In genomic region chr1:224623310-224623714, GRCh38 we compare ENCODE assay signal across 10 cellular contexts. TPM values are rescaled to one million over a fixed set of nuclear protein-coding genes. Genes with fewer than 3 reads are reported as not detected.
DNase-seq lines count a peak whose midpoint lies in the region; ATAC-seq, FAIRE-seq and TF ChIP-seq lines count a peak whose summit lies in the region.
"Had no signal": no experiment of that assay in that cellular context is flagged by ENCODE, and none has a peak within 500 bp of the region (broad histone marks: within the 10 kb centered on the region; RNA-seq: fewer than 3 reads in every experiment).

No MANE protein-coding gene starts in this region.

- TF ChIP-seq CTCF in mammary epithelial cell (conservative IDR thresholded peaks at IDR 0.05 in 1 of 2, IDR thresholded peaks at IDR 0.05 in 1 of 2; ENCODE audit: extremely low read depth in 1 of 2, insufficient read depth in 1 of 2, low read depth in 1 of 2, low read length in 2 of 2), result no peak
- no peak for TF ChIP-seq CTCF in MCF 10A (IDR thresholded peaks at IDR 0.05; ENCODE audit: unreplicated experiment)
- TF ChIP-seq CTCF in endothelial cell of umbilical vein (IDR thresholded peaks at IDR 0.05; ENCODE audit: extremely low read depth in 1 of 2, insufficient read depth in 1 of 2, low read depth in 1 of 2, low read length in 2 of 2), result no peak
- no peak for TF ChIP-seq CTCF in CD14-positive monocyte (IDR thresholded peaks at IDR 0.05)

- no peaks in the 10 kb centered on the region for H3K36me3 ChIP-seq in mammary epithelial cell (ENCODE audit: insufficient read depth, low read length)
- H3K36me3 ChIP-seq in endothelial cell of umbilical vein (ENCODE audit: control insufficient read depth in 2 of 2, extremely low read depth in 1 of 2, insufficient read depth in 2 of 2, low read length in 2 of 2), result no peaks in the 10 kb centered on the region
- H3K36me3 ChIP-seq: vagina had no signal

- H2AFZ ChIP-seq in mammary epithelial cell (ENCODE audit: low read depth, low read length) (no peak overlapping the region), endothelial cell of umbilical vein (ENCODE audit: low read depth, low read length) (no peak overlapping the region)

- H3K36me3 Mint-ChIP-seq in MCF 10A (ENCODE audit: insufficient read depth, unreplicated experiment) (no peaks in the 10 kb centered on the region), CD14-positive monocyte (no peaks in the 10 kb centered on the region)

- H3K79me2 ChIP-seq in mammary epithelial cell (ENCODE audit: insufficient read depth, low read length), result peaks cover 20% of the 10 kb centered on the region
- H3K79me2 ChIP-seq in endothelial cell of umbilical vein (ENCODE audit: control insufficient read depth, insufficient read depth, low read length), result no peaks in the 10 kb centered on the region

- H3K9me3 ChIP-seq in mammary epithelial cell (replicated peaks; ENCODE audit: insufficient read depth, low read length), result no peaks in the 10 kb centered on the region
- no peaks in the 10 kb centered on the region for H3K9me3 ChIP-seq in endothelial cell of umbilical vein (replicated peaks; ENCODE audit: control insufficient read depth, insufficient read depth, low read length)
- H3K9me3 ChIP-seq: vagina had no signal

- no peak overlapping the region for H3K27ac Mint-ChIP-seq in MCF 10A (ENCODE audit: low read depth, unreplicated experiment)
- no peak overlapping the region for H3K27ac Mint-ChIP-seq in CD14-positive monocyte

- H3K4me1 Mint-ChIP-seq in MCF 10A (ENCODE audit: insufficient read depth, unreplicated experiment) (peaks cover 16% of the 10 kb centered on the region), CD14-positive monocyte (peaks cover 9% of the 10 kb centered on the region)

- H3K4me1 ChIP-seq in mammary epithelial cell (ENCODE audit: insufficient read depth, low read length) (peaks cover 27% of the 10 kb centered on the region), endothelial cell of umbilical vein (ENCODE audit: control insufficient read depth, extremely low read depth, insufficient read depth, low read length) (peaks cover 20% of the 10 kb centered on the region)
- H3K4me1 ChIP-seq: vagina had no signal

- DNase-seq in mammary epithelial cell (peak; percentile 60), MCF 10A (ENCODE audit: unreplicated experiment) (no peak), endothelial cell of umbilical vein (ENCODE audit: low read depth, low spot score) (peak; percentile 40), urothelium cell line (ENCODE audit: low spot score) (peak; percentile 74), CD14-positive monocyte (ENCODE audit: low spot score) (no peak), HuH-7 (ENCODE audit: low spot score) (no peak)
- DNase-seq: NCI-H1436 had no signal

- FAIRE-seq in endothelial cell of umbilical vein (lab: Jason Lieb, UNC) (peak; percentile 69), urothelium cell line (lab: Jason Lieb, UNC) (peak; percentile 77)

- CTCF ChIA-PET in mammary epithelial cell (lab: Charles Lee; ENCODE audit: low non-redundant PET), result no interaction called here
- CTCF ChIA-PET in MCF 10A (lab: Yijun Ruan, JAX), result interaction anchor here (0.6 to 2.0 kb wide), 10 partner anchors 14 to 300 kb away, joined by 3 to 11 read pairs (median 4); no protein-coding TSS in a partner anchor
- CTCF ChIA-PET in endothelial cell of umbilical vein (lab: Charles Lee), result interaction anchor here (1.1 to 2.1 kb wide), 9 partner anchors 9 to 299 kb away, joined by 3 to 7 read pairs (median 5); no protein-coding TSS in a partner anchor

- H4K20me1 ChIP-seq in mammary epithelial cell (ENCODE audit: insufficient read depth, low read length) (no peaks in the 10 kb centered on the region), endothelial cell of umbilical vein (replicated peaks; ENCODE audit: control insufficient read depth, extremely low read depth, insufficient read depth, low read length) (no peaks in the 10 kb centered on the region)

- H3K27ac ChIP-seq in mammary epithelial cell (ENCODE audit: insufficient read depth, low read depth, low read length), result peak overlapping the region; percentile 30
- peak overlapping the region; percentile 50 for H3K27ac ChIP-seq in endothelial cell of umbilical vein (ENCODE audit: insufficient read depth, low read depth, low read length)
- H3K27ac ChIP-seq: vagina had no signal

- H3K4me2 ChIP-seq in mammary epithelial cell (ENCODE audit: insufficient read depth, low read depth, low read length) (peak overlapping the region; percentile 28), endothelial cell of umbilical vein (ENCODE audit: insufficient read depth, low read length) (peak overlapping the region; percentile 19)

- H3K27me3 ChIP-seq in mammary epithelial cell (ENCODE audit: insufficient read depth, low read length) (no peaks in the 10 kb centered on the region), endothelial cell of umbilical vein (ENCODE audit: control insufficient read depth in 2 of 2, insufficient read depth in 2 of 2, low read length in 2 of 2) (peaks cover 16 to 22% of the 10 kb centered on the region in 2 experiments)
- H3K27me3 ChIP-seq: vagina had no signal

- dilution Hi-C loops in mammary epithelial cell (cut with HindIII; ENCODE audit: low sequenced_read_pairs) (no loop called here), endothelial cell of umbilical vein (cut with MboI; ENCODE audit: extremely low pct_ligation_motif_present, low sequenced_read_pairs) (loop anchor here (25.0 kb wide), 1 partner anchor 111 kb away; no protein-coding TSS in a partner anchor)

- H3K9me3 Mint-ChIP-seq in MCF 10A (ENCODE audit: unreplicated experiment) (peaks cover 10% of the 10 kb centered on the region), CD14-positive monocyte (peaks cover 0 to 7% (median 3%) of the 10 kb centered on the region in 7 donors)

- ATAC-seq in SK-N-SH treated with all-trans-retinoic acid at 6 μM for 48 hours (peak; percentile 41), GM21367 (IDR thresholded peaks at IDR 0.05; ENCODE audit: unreplicated experiment) (no peak)

- H3K9ac ChIP-seq in mammary epithelial cell (ENCODE audit: insufficient read depth, low read length), result no peak overlapping the region
- peak overlapping the region; percentile 22 for H3K9ac ChIP-seq in endothelial cell of umbilical vein (replicated peaks; ENCODE audit: extremely low read depth, insufficient read depth, low read length)

- whole genome bisulfite sequencing in mammary epithelial cell (ENCODE audit: low coverage, missing lambda C conversion rate), result 40% methylated on average over 5 of the region's 5 CpGs

- BruUV-seq in mammary epithelial cell (replicated peaks; lab: Mats Ljungman, UMichigan) (no TSS peak), MCF 10A (replicated peaks; lab: Mats Ljungman, UMichigan) (no TSS peak), endothelial cell of umbilical vein (replicated peaks; lab: Mats Ljungman, UMichigan) (no TSS peak)

- intact Hi-C loops in mammary epithelial cell (cut with micrococcal nuclease), result loop anchor here (2.0 kb wide), 1 partner anchor 81 kb away; no protein-coding TSS in a partner anchor
- intact Hi-C loops in MCF 10A (cut with micrococcal nuclease), result no loop called here
- intact Hi-C loops in endothelial cell of umbilical vein (cut with micrococcal nuclease), result loop anchor here (1.0 kb wide), 3 partner anchors 21 to 110 kb away; no protein-coding TSS in a partner anchor
- intact Hi-C loops in CD14-positive monocyte (cut with micrococcal nuclease), result no loop called here

- no peak for TF ChIP-seq POLR2A in endothelial cell of umbilical vein (IDR thresholded peaks at IDR 0.05; ENCODE audit: low read depth, low read length)

- no peaks in the 10 kb centered on the region for H3K9me1 ChIP-seq in endothelial cell of umbilical vein (replicated peaks; ENCODE audit: control insufficient read depth, extremely low read depth, insufficient read depth, low read length)

- POLR2A ChIA-PET in MCF 10A (lab: Yijun Ruan, JAX) (interaction anchor here (0.6 to 1.4 kb wide), 2 partner anchors 12 to 109 kb away, joined by 3 read pairs; no protein-coding TSS in a partner anchor), endothelial cell of umbilical vein (lab: Charles Lee) (interaction anchor here (0.9 kb wide), 1 partner anchor 9 kb away, joined by 3 read pairs; no protein-coding TSS in a partner anchor)

- no peak overlapping the region for H3K4me3 Mint-ChIP-seq in MCF 10A (ENCODE audit: unreplicated experiment)
- no peak overlapping the region for H3K4me3 Mint-ChIP-seq in CD14-positive monocyte

- in situ Hi-C loops in mammary epithelial cell (cut with MboI; ENCODE audit: low sequenced_read_pairs in 2 of 2), result no loop called here

- H3K4me3 ChIP-seq in mammary epithelial cell (replicated peaks in 1 of 3; ENCODE audit: insufficient read depth in 1 of 3, low read depth in 2 of 3, low read length in 3 of 3) (no peak overlapping the region), endothelial cell of umbilical vein (replicated peaks in 1 of 3; ENCODE audit: insufficient read depth in 1 of 3, low read depth in 1 of 3, low read length in 3 of 3) (no peak overlapping the region)
- H3K4me3 ChIP-seq: vagina had no signal

- H3K27me3 Mint-ChIP-seq in MCF 10A (ENCODE audit: insufficient read depth, unreplicated experiment) (peaks cover 16% of the 10 kb centered on the region), CD14-positive monocyte (ENCODE audit: low read depth in 3 of 3) (peaks cover 25 to 38% (median 35%) of the 10 kb centered on the region in 3 donors)

TF ChIP-seq in SK-N-SH treated with all-trans-retinoic acid at 6 μM for 48 hours, 23 proteins besides CTCF, POLR2A, EP300 and RAD21 (continues in another document):
- TF ChIP-seq TOX (CRISPR knock-in tag; IDR thresholded peaks at IDR 0.05; ENCODE audit: borderline replicate concordance), result no peak
- TF ChIP-seq PPARA (CRISPR knock-in tag; IDR thresholded peaks at IDR 0.05; ENCODE audit: borderline replicate concordance), result no peak

TF ChIP-seq in endothelial cell of umbilical vein, 7 proteins besides CTCF, POLR2A, EP300 and RAD21:
- TF ChIP-seq GATA2 (IDR thresholded peaks at IDR 0.05; ENCODE audit: insufficient read depth, insufficient read length, low read depth, low read length), result peak; percentile 53
- TF ChIP-seq POLR2AphosphoS5 (IDR thresholded peaks at IDR 0.05; ENCODE audit: insufficient read depth, low read depth, low read length), result peak; percentile 32
- TF ChIP-seq FOS (IDR thresholded peaks at IDR 0.05; ENCODE audit: borderline replicate concordance, insufficient read depth, low read length), result peak; percentile 74
- TF ChIP-seq MYC (IDR thresholded peaks at IDR 0.05; ENCODE audit: low read depth, low read length), result no peak

RNA-seq across cellular contexts. Expression of gene CNIH3, which starts 7.2 kb away (rescaled TPM):
- 1 to 10 TPM in 1 of 2 donors, under 1 TPM in 1; 0.83 to 3.4 TPM for total RNA-seq in mammary epithelial cell
- 6.4 TPM for polyA plus RNA-seq in mammary epithelial cell
- polyA minus RNA-seq in mammary epithelial cell, result 33.7 TPM
- 3.4 and 3.6 TPM in 2 replicates for total RNA-seq in MCF 10A (2022)
- 1.0 and 2.5 TPM in 2 replicates for total RNA-seq in endothelial cell of umbilical vein
- polyA plus RNA-seq in endothelial cell of umbilical vein, result 1.3 and 1.6 TPM in 2 replicates
- 0.99 and 1.2 TPM in 2 replicates for polyA plus RNA-seq in endothelial cell of umbilical vein (2011; cell fraction: cytosol; rRNA removed)
- polyA plus RNA-seq in endothelial cell of umbilical vein (2011; cell fraction: nucleus; rRNA removed), result 1.9 and 2.7 TPM in 2 replicates
- polyA plus RNA-seq in endothelial cell of umbilical vein (2012), result 1.6 and 1.7 TPM in 2 replicates
- 2.0 and 2.1 TPM in 2 replicates for polyA minus RNA-seq in endothelial cell of umbilical vein
- not detected for polyA minus RNA-seq in endothelial cell of umbilical vein (2011; cell fraction: cytosol; rRNA and poly(A)+ RNA removed)
- polyA minus RNA-seq in endothelial cell of umbilical vein (2011; cell fraction: nucleus; rRNA and poly(A)+ RNA removed), result 1.4 TPM in 1 of 2 replicates, not detected in the other
- polyA plus RNA-seq in CD14-positive monocyte, result under 1 TPM in 1 of 2 donors, not detected in 1; 0.37 TPM
- total RNA-seq: vagina had no signal

Comparison
In these comparisons a context has a peak if more than half of its experiments do, and no peak if none do; other contexts are left out.
1. DNase-seq: peak in mammary epithelial cell (single experiment), endothelial cell of umbilical vein (single experiment) and urothelium cell line (single experiment); none in MCF 10A (single experiment), CD14-positive monocyte (single experiment) and HuH-7 (single experiment).
2. intact Hi-C loops: an anchor here in mammary epithelial cell (2.0 kb wide) and endothelial cell of umbilical vein (1.0 kb wide); none called in MCF 10A and CD14-positive monocyte.